8 cellular contexts compared by ENCODE assay signal in the genomic region with DNA sequence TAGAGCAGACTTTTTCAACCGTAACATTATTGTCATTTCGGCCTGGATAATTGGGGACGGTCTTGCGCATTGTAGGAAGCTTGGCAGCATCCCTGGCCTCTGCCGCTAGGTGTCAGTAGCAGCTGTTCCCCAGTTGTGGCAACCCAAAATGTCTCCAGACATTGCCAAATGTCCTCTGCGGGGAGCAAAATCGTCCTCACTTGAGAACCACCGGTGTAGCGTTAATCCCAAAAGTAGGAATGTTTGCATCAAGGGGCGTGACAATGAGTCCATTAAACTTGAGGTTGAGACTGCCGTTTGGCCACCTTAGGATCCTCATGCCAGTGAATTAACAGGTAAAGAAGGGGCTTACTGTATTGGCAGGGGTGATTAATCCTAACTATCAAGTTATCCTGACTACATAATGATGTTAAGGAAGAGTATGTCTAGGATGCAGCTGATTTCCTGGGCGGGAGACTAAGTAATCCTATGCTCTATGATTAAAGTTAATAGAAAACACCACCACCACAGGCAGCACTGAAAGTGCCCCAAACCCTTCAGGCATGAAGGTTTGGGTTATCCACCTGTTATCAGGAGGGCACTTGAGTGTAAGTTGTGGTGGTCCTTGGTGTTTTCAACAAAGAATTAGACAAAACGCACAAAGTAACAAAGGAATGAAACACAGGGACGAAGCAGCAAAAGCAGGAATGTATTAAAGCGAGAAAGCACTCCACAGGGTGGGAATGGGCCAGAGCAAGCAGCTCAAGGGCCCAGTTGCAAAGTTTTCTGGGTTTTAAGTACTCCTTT. TPM values are rescaled to one million over a fixed set of nuclear protein-coding genes. Genes with fewer than 3 reads are reported as not detected.
DNase-seq lines count a peak whose midpoint lies in the region; ATAC-seq and TF ChIP-seq lines count a peak whose summit lies in the region.

No MANE protein-coding gene starts in this region.

- TF ChIP-seq CTCF in GM12873 (IDR thresholded peaks at IDR 0.05; ENCODE audit: insufficient read depth, low read depth, low read length, missing control alignments) (peak; percentile 99), mesothelial cell of epicardium (IDR thresholded peaks at IDR 0.05; ENCODE audit: unreplicated experiment) (peak; percentile 72)

- peaks cover 10% of the 10 kb centered on the region for H3K36me3 Mint-ChIP-seq in effector memory CD8-positive, alpha-beta T cell (ENCODE audit: insufficient read depth)
- H3K36me3 Mint-ChIP-seq in mesothelial cell of epicardium: peaks cover 5% of the 10 kb centered on the region

- H3K27ac Mint-ChIP-seq in effector memory CD8-positive, alpha-beta T cell: peak overlapping the region; percentile 2 to 84
- no peak overlapping the region for H3K27ac Mint-ChIP-seq in mesothelial cell of epicardium

- H3K4me3 Mint-ChIP-seq in effector memory CD8-positive, alpha-beta T cell: peak overlapping the region; percentile 52 to 74
- H3K4me3 Mint-ChIP-seq in mesothelial cell of epicardium: peak overlapping the region; percentile 55

- H3K27me3 Mint-ChIP-seq in effector memory CD8-positive, alpha-beta T cell: peaks cover 8 to 19% of the 10 kb centered on the region in 2 donors
- H3K27me3 Mint-ChIP-seq in mesothelial cell of epicardium (ENCODE audit: low read depth): no peaks in the 10 kb centered on the region

- H3K4me1 Mint-ChIP-seq in effector memory CD8-positive, alpha-beta T cell (ENCODE audit: low read depth in 2 of 2): peaks cover 5 to 7% of the 10 kb centered on the region in 2 donors
- H3K4me1 Mint-ChIP-seq in mesothelial cell of epicardium: peaks cover 3% of the 10 kb centered on the region

- ATAC-seq in HG03378 (IDR thresholded peaks at IDR 0.05; ENCODE audit: unreplicated experiment): peak; percentile 61
- peak; percentile 47 for ATAC-seq in effector memory CD8-positive, alpha-beta T cell (replicated peaks)
- ATAC-seq in GM18517 (IDR thresholded peaks at IDR 0.05; ENCODE audit: unreplicated experiment): no peak

- peak; percentile 76 to 90 for DNase-seq in NOMO-1 (lab: John Stamatoyannopoulos, UW; ENCODE audit: unreplicated experiment in 2 of 2)
- peak; percentile 65 to 73 for DNase-seq in activated CD8-positive, alpha-beta memory T cell treated with anti-CD3 and anti-CD28 coated beads for 4 hours (ENCODE audit: low read depth in 2 of 2)
- DNase-seq in effector memory CD8-positive, alpha-beta T cell: peak; percentile 81 to 85 (median 83)
- DNase-seq in mesothelial cell of epicardium (ENCODE audit: low spot score in 2 of 2, unreplicated experiment in 2 of 2): peak; percentile 46 to 81
- peak; percentile 50 to 80 for DNase-seq in stimulated activated CD8-positive, alpha-beta memory T cell treated with anti-CD3 and anti-CD28 coated beads, Interleukin-4, amount 100 ng/mL, for 1 hour (ENCODE audit: low read depth in 2 of 2, low spot score in 1 of 2)

- peaks cover 0 to 7% of the 10 kb centered on the region in 2 donors for H3K9me3 Mint-ChIP-seq in effector memory CD8-positive, alpha-beta T cell
- peaks cover 17% of the 10 kb centered on the region for H3K9me3 Mint-ChIP-seq in mesothelial cell of epicardium

RNA-seq across cellular contexts. Expression of a gene that starts 4.9 kb away (rescaled TPM):
- 18.7 to 20.7 TPM (median 20.2 TPM) in 3 replicates for total RNA-seq in mesothelial cell of epicardium

RNA-seq across cellular contexts. Expression of a gene that starts 15.7 kb away (rescaled TPM):
- 12.1 to 16.2 TPM (median 15.8 TPM) in 3 replicates for total RNA-seq in mesothelial cell of epicardium
